14 cellular contexts compared by ENCODE assay signal in genomic region chrX:29555465-29556091, GRCh38.
A peak's percentile ranks its signal among the peaks of the same experiment; 100 is the strongest.
DNase-seq lines count a peak whose midpoint lies in the region; ATAC-seq, FAIRE-seq and TF ChIP-seq lines count a peak whose summit lies in the region.
"Had no signal": no experiment of that assay in that cellular context is flagged by ENCODE, and none has a peak within 500 bp of the region (broad histone marks: within the 10 kb centered on the region; RNA-seq: fewer than 3 reads in every experiment).

No MANE protein-coding gene starts in this region.

- TF ChIP-seq POLR2A in GM19099 (IDR thresholded peaks at IDR 0.05; ENCODE audit: extremely low read depth, insufficient read length, low read depth) = peak; percentile 31
- TF ChIP-seq POLR2A in HepG2 (IDR thresholded peaks at IDR 0.05; ENCODE audit: insufficient read depth in 1 of 2, low read depth in 2 of 2, low read length in 2 of 2) = no peak
- no peak for TF ChIP-seq POLR2A in spleen (IDR thresholded peaks at IDR 0.05)

- H3K36me3 ChIP-seq in GM06990 (ENCODE audit: control insufficient read depth, insufficient read depth, low read length) = no peaks in the 10 kb centered on the region
- no peaks in the 10 kb centered on the region for H3K36me3 ChIP-seq in SJCRH30
- no peaks in the 10 kb centered on the region for H3K36me3 ChIP-seq in HepG2 (replicated peaks in 1 of 2; ENCODE audit: control insufficient read depth in 1 of 2, insufficient read depth in 2 of 2, low read length in 2 of 2)
- no peaks in the 10 kb centered on the region for H3K36me3 ChIP-seq in spleen

- H3K4me2 ChIP-seq in HepG2 (ENCODE audit: low read depth, low read length) = no peak overlapping the region

- H3K27me3 ChIP-seq in GM06990 (replicated peaks; ENCODE audit: control insufficient read depth, insufficient read depth, low read length) = no peaks in the 10 kb centered on the region
- no peaks in the 10 kb centered on the region for H3K27me3 ChIP-seq in SJCRH30
- no peaks in the 10 kb centered on the region for H3K27me3 ChIP-seq in HepG2 (ENCODE audit: control insufficient read depth in 1 of 2, insufficient read depth in 2 of 2, low read length in 2 of 2)
- H3K27me3 ChIP-seq in spleen (replicated peaks in 1 of 7) = no peaks in the 10 kb centered on the region

- DNase-seq in GM06990 (ENCODE audit: extremely low read depth, insufficient read length) (peak; percentile 81), SJCRH30 (no peak), HepG2 (ENCODE audit: low spot score) (no peak), spleen (no peak)
- DNase-seq in activated naive CD4-positive, alpha-beta T cell (lab: John Stamatoyannopoulos, UW) = no peak
- DNase-seq: activated naive CD8-positive, alpha-beta T cell treated with anti-CD3 and anti-CD28 coated beads, Interleukin-2, amount 10 ng/mL, durations not matched to agents 7 days and 5 days; DND-41; effector CD4-positive, alpha-beta T cell; hippocampal formation; NCI-H2029 treated with DMSO at 0.1 percent for 48 hours had no signal

- TF ChIP-seq EP300 in HepG2 (IDR thresholded peaks at IDR 0.05; ENCODE audit: low read depth in 2 of 2, low read length in 2 of 2) (no peak), HepG2 (CRISPR knock-in tag; IDR thresholded peaks at IDR 0.05; ENCODE audit: borderline replicate concordance) (no peak)

- no peak for FAIRE-seq in HepG2 (lab: Jason Lieb, UNC)

- H3K9me3 ChIP-seq in SJCRH30 (replicated peaks) (no peaks in the 10 kb centered on the region), HepG2 (ENCODE audit: low read length) (peaks cover 24% of the 10 kb centered on the region; the same call in 1 of the 2 replicates), spleen (peaks cover 7 to 28% (median 17%) of the 10 kb centered on the region in 8 donors)

- no peak overlapping the region for H3K27ac ChIP-seq in SJCRH30
- H3K27ac ChIP-seq in HepG2 (ENCODE audit: extremely low read length, insufficient read depth, low read length) = no peak overlapping the region
- no peak overlapping the region for H3K27ac ChIP-seq in spleen
- H3K27ac ChIP-seq: SK-N-MC had no signal

- POLR2A ChIA-PET in HepG2 (lab: Yijun Ruan, JAX) = no interaction called here

- in situ Hi-C loops in HepG2 (cut with HindIII; ENCODE audit: extremely low pct_ligation_motif_present, low pct_unique_long_range_greater_than_20kb) = no loop called here

- no TSS peak for BruUV-seq in HepG2 (replicated peaks; lab: Mats Ljungman, UMichigan)

- WGBS in HepG2 (ENCODE audit: low lambda C conversion rate) = 0% methylated on average over 1 of the region's 1 CpG
- 43 to 75% (median 61%) methylated on average over 1 of the region's 1 CpG for WGBS in spleen, 5 donors

- intact Hi-C loops in HepG2 (cut with micrococcal nuclease; ENCODE audit: unreplicated experiment) (no loop called here), spleen (cut with DNase I; ENCODE audit: low total_unique reads) (no loop called here)

- no peak overlapping the region for H3K9ac ChIP-seq in HepG2 (ENCODE audit: insufficient read depth, low read depth, low read length)

- H3K4me1 ChIP-seq in SJCRH30 (no peaks in the 10 kb centered on the region), HepG2 (ENCODE audit: insufficient read depth, low read length) (no peaks in the 10 kb centered on the region), spleen (no peaks in the 10 kb centered on the region)

- ATAC-seq in HG02588 (IDR thresholded peaks at IDR 0.05; ENCODE audit: unreplicated experiment) (peak; percentile 96), HG03378 (IDR thresholded peaks at IDR 0.05; ENCODE audit: unreplicated experiment) (peak; percentile 99), HepG2 (no peak)

- CTCF ChIA-PET in HepG2 (lab: Yijun Ruan, JAX; ENCODE audit: low intra/inter-chr PET ratio, low total read pairs) = no interaction called here

- H3K79me2 ChIP-seq in HepG2 (ENCODE audit: insufficient read depth, low read length) = no peaks in the 10 kb centered on the region

- H2AFZ ChIP-seq in HepG2 (ENCODE audit: low read length) = no peak overlapping the region

- TF ChIP-seq CTCF in GM06990 (IDR thresholded peaks at IDR 0.05; ENCODE audit: insufficient read depth, low read length, poor library complexity, severe bottlenecking) (no peak), HepG2 (CRISPR knock-in tag; IDR thresholded peaks at IDR 0.05) (no peak), spleen (IDR thresholded peaks at IDR 0.05 in 8 of 11, conservative IDR thresholded peaks at IDR 0.05 in 3 of 11) (no peak)

- H3K4me3 ChIP-seq in GM06990 (replicated peaks; ENCODE audit: low read depth, low read length) = peak overlapping the region; percentile 46
- no peak overlapping the region for H3K4me3 ChIP-seq in SJCRH30
- no peak overlapping the region for H3K4me3 ChIP-seq in HepG2 (replicated peaks in 1 of 3; ENCODE audit: insufficient read depth in 1 of 3, low read depth in 2 of 3, low read length in 3 of 3)
- no peak overlapping the region for H3K4me3 ChIP-seq in spleen
- H3K4me3 ChIP-seq: SK-N-MC had no signal

- no peak for TF ChIP-seq RAD21 in HepG2 (CRISPR knock-in tag; IDR thresholded peaks at IDR 0.05)

- no peaks in the 10 kb centered on the region for H4K20me1 ChIP-seq in HepG2 (ENCODE audit: insufficient read depth, low read length)

TF ChIP-seq in HepG2, 621 proteins besides CTCF, POLR2A, EP300 and RAD21:
- TF ChIP-seq ZNF83 (CRISPR knock-in tag; IDR thresholded peaks at IDR 0.05; ENCODE audit: borderline replicate concordance) (no peak), ZFP36L2 (CRISPR knock-in tag; IDR thresholded peaks at IDR 0.05) (no peak), SIX4 (CRISPR knock-in tag; IDR thresholded peaks at IDR 0.05) (no peak), KLF15 (CRISPR knock-in tag; IDR thresholded peaks at IDR 0.05; ENCODE audit: borderline replicate concordance) (no peak), ZFP62 (CRISPR knock-in tag; IDR thresholded peaks at IDR 0.05) (no peak), NFYB (CRISPR knock-in tag; IDR thresholded peaks at IDR 0.05) (no peak), NFE2L1 (CRISPR knock-in tag; IDR thresholded peaks at IDR 0.05; ENCODE audit: borderline replicate concordance) (no peak), FOXM1 (CRISPR knock-in tag; IDR thresholded peaks at IDR 0.05) (no peak), CEBPG (CRISPR knock-in tag; IDR thresholded peaks at IDR 0.05) (no peak), ZNF607 (CRISPR knock-in tag; IDR thresholded peaks at IDR 0.05; ENCODE audit: borderline replicate concordance) (no peak), SALL2 (CRISPR knock-in tag; IDR thresholded peaks at IDR 0.05) (no peak), NKX3-1 (CRISPR knock-in tag; IDR thresholded peaks at IDR 0.05) (no peak), ZNF563 (CRISPR knock-in tag; IDR thresholded peaks at IDR 0.05) (no peak), SMC3 (IDR thresholded peaks at IDR 0.05; ENCODE audit: low read length) (no peak), NCOA1 (CRISPR knock-in tag; IDR thresholded peaks at IDR 0.05) (no peak)
TF ChIP-seq in HepG2: peak in this region for 0.
